Comparison of ENCODE assay signal across 2 cellular contexts in genomic region chr4:152715076-152715475, GRCh38.
TF ChIP-seq lines count a peak whose summit lies in the region.

No MANE protein-coding gene starts in this region.

TF ChIP-seq in HEK293, 187 proteins besides CTCF, POLR2A, EP300 and RAD21 (continued from another document):
- TF ChIP-seq ZNF791 (tag by site-specific recombination; IDR thresholded peaks at IDR 0.05) (no peak), ZNF501 (tag by site-specific recombination; IDR thresholded peaks at IDR 0.05) (no peak), ZNF223 (tag by site-specific recombination; IDR thresholded peaks at IDR 0.05) (no peak), ZNF112 (tag by site-specific recombination; IDR thresholded peaks at IDR 0.05) (no peak), ZNF785 (tag by site-specific recombination; IDR thresholded peaks at IDR 0.05) (no peak), ZNF274 (IDR thresholded peaks at IDR 0.05; ENCODE audit: low read length) (no peak), ZNF274 (tag by site-specific recombination; IDR thresholded peaks at IDR 0.05; ENCODE audit: borderline replicate concordance) (peak; percentile 21; the same call in 1 of the 2 replicates)

TF ChIP-seq in K562, 482 proteins besides CTCF, POLR2A, EP300 and RAD21:
- no peak for TF ChIP-seq VEZF1 (CRISPR knock-in tag; IDR thresholded peaks at IDR 0.05)
- TF ChIP-seq ATF2 (CRISPR knock-in tag; IDR thresholded peaks at IDR 0.05) = no peak
- TF ChIP-seq SPI1 (IDR thresholded peaks at IDR 0.05; ENCODE audit: borderline replicate concordance, low read depth, low read length) = 0 out of 2 replicates have a peak, but pooled peaks have one; percentile 8
- TF ChIP-seq ZNF274 (IDR thresholded peaks at IDR 0.05; ENCODE audit: borderline replicate concordance, low read depth, low read length) = peak; percentile 83; the same call in 1 of the 2 replicates
- no peak for TF ChIP-seq KLF1 (tag; IDR thresholded peaks at IDR 0.05)
- TF ChIP-seq, protein P1, sequence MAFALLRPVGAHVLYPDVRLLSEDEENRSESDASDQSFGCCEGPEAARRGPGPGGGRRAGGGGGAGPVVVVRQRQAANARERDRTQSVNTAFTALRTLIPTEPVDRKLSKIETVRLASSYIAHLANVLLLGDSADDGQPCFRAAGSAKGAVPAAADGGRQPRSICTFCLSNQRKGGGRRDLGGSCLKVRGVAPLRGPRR (CRISPR knock-in tag; IDR thresholded peaks at IDR 0.05) = no peak
